ENCODE assay signal across 11 cellular contexts in the genomic region with DNA sequence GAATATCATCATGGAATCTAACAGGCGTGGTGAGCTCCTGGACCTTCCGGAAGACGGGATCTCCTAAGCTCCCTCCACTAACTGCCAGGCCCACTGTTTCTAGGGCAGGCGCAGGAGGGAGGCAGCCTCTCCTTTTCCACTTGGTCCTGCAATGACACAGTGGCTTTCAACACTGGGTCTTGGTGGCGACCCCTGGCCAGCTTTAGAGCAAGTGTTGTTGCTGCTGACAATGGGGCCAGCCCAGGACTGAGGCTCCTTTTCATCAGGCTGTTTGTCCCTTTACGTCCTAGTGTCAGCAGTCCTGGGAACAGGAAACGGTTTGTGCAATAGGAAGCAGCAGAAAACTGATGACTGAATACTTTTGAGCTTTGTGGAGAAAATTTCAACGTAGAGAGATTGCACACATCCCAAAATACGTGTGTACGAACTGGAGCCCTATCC. TPM values are rescaled to one million over a fixed set of nuclear protein-coding genes. Genes with fewer than 3 reads are reported as not detected.
DNase-seq lines count a peak whose midpoint lies in the region; ATAC-seq, FAIRE-seq and TF ChIP-seq lines count a peak whose summit lies in the region.
"Had no signal": no experiment of that assay in that cellular context is flagged by ENCODE, and none has a peak within 500 bp of the region (broad histone marks: within the 10 kb centered on the region; RNA-seq: fewer than 3 reads in every experiment).

No MANE protein-coding gene starts in this region.

- H2BK12ac ChIP-seq in mesenchymal stem cell (ENCODE audit: low read length in 2 of 2): peak overlapping the region in 1 of 2 experiments; percentile 88

- H3K79me1 ChIP-seq in mesenchymal stem cell (replicated peaks; ENCODE audit: low read length, poor library complexity, severe bottlenecking): peaks cover 1% of the 10 kb centered on the region

- H2BK120ac ChIP-seq in mesenchymal stem cell (ENCODE audit: low read depth, low read length): no peak overlapping the region

- peak overlapping the region; percentile 51 for H4K8ac ChIP-seq in mesenchymal stem cell (ENCODE audit: low read length)

- H3K9me3 ChIP-seq in Panc1 (ENCODE audit: control insufficient read depth, insufficient read depth, low read depth, low read length) (no peaks in the 10 kb centered on the region), endothelial cell of umbilical vein (replicated peaks; ENCODE audit: control insufficient read depth, insufficient read depth, low read length) (no peaks in the 10 kb centered on the region), mesenchymal stem cell (ENCODE audit: control insufficient read depth, low read length) (no peaks in the 10 kb centered on the region), thoracic aorta (no peaks in the 10 kb centered on the region), MG63 (no peaks in the 10 kb centered on the region)
- H3K9me3 ChIP-seq: SJSA1 had no signal

- no peak for TF ChIP-seq CTCF in Panc1 (IDR thresholded peaks at IDR 0.05)
- TF ChIP-seq CTCF in endothelial cell of umbilical vein (IDR thresholded peaks at IDR 0.05; ENCODE audit: extremely low read depth in 1 of 2, insufficient read depth in 1 of 2, low read depth in 1 of 2, low read length in 2 of 2): no peak
- TF ChIP-seq CTCF in thoracic aorta (IDR thresholded peaks at IDR 0.05): no peak

- peak overlapping the region; percentile 76 to 82 for H3K18ac ChIP-seq in mesenchymal stem cell (ENCODE audit: low read depth in 1 of 2, low read length in 2 of 2)

- no peak overlapping the region for H2AK5ac ChIP-seq in mesenchymal stem cell (ENCODE audit: low read length, severe bottlenecking)

- in situ Hi-C loops in Panc1 (cut with HindIII; ENCODE audit: low pct_unique_long_range_greater_than_20kb, low sequenced_read_pairs): no loop called here

- dilution Hi-C loops in endothelial cell of umbilical vein (cut with MboI; ENCODE audit: extremely low pct_ligation_motif_present, low sequenced_read_pairs): no loop called here

- H2BK5ac ChIP-seq in mesenchymal stem cell (ENCODE audit: low read depth, low read length, poor library complexity, severe bottlenecking): no peak overlapping the region

- POLR2A ChIA-PET in Panc1 (lab: Charles Lee): no interaction called here
- POLR2A ChIA-PET in endothelial cell of umbilical vein (lab: Charles Lee): no interaction called here
- POLR2A ChIA-PET in HEK293T (lab: Yijun Ruan, JAX): no interaction called here

- H3K4me1 ChIP-seq in Panc1 (ENCODE audit: control insufficient read depth, insufficient read depth, low read length) (peaks cover 14% of the 10 kb centered on the region), endothelial cell of umbilical vein (ENCODE audit: control insufficient read depth, extremely low read depth, insufficient read depth, low read length) (peaks cover 20% of the 10 kb centered on the region), mesenchymal stem cell (ENCODE audit: control insufficient read depth, insufficient read depth, low read depth, low read length) (peaks cover 8% of the 10 kb centered on the region), thoracic aorta (ENCODE audit: control insufficient read depth in 1 of 2, low read depth in 2 of 2) (peaks cover 12 to 18% of the 10 kb centered on the region in 2 donors)

- peak; percentile 84 for FAIRE-seq in endothelial cell of umbilical vein (lab: Jason Lieb, UNC)

- H3K4me2 ChIP-seq in endothelial cell of umbilical vein (ENCODE audit: insufficient read depth, low read length) (peak overlapping the region; percentile 38), mesenchymal stem cell (ENCODE audit: low read length, poor library complexity, severe bottlenecking) (no peak overlapping the region)

- peak overlapping the region; percentile 82 for H4K91ac ChIP-seq in mesenchymal stem cell (ENCODE audit: low read length)

- ATAC-seq in Panc1 (peak; percentile 18; the same call in 1 of the 2 replicates), thoracic aorta (ENCODE audit: insufficient number of reproducible peaks, low FRiP score, low read depth) (no peak)

- no peak overlapping the region for H2BK15ac ChIP-seq in mesenchymal stem cell (ENCODE audit: low read depth, poor library complexity, severe bottlenecking)

- no peaks in the 10 kb centered on the region for H3K9me1 ChIP-seq in endothelial cell of umbilical vein (replicated peaks; ENCODE audit: control insufficient read depth, extremely low read depth, insufficient read depth, low read length)

- H3K23ac ChIP-seq in mesenchymal stem cell (ENCODE audit: low read length in 2 of 2): no peak overlapping the region

- intact Hi-C loops in Panc1 (cut with micrococcal nuclease; ENCODE audit: unreplicated experiment) (no loop called here), endothelial cell of umbilical vein (cut with micrococcal nuclease) (loop anchor here (1.0 kb wide), 1 partner anchor 8 kb away; no protein-coding TSS in a partner anchor)

- no peak overlapping the region for H3K4me3 ChIP-seq in Panc1 (ENCODE audit: low read depth in 2 of 2, low read length in 2 of 2)
- no peak overlapping the region for H3K4me3 ChIP-seq in endothelial cell of umbilical vein (replicated peaks in 1 of 3; ENCODE audit: insufficient read depth in 1 of 3, low read depth in 1 of 3, low read length in 3 of 3)
- no peak overlapping the region for H3K4me3 ChIP-seq in mesenchymal stem cell (ENCODE audit: insufficient read depth in 1 of 2, low read depth in 1 of 2, low read length in 2 of 2)
- H3K4me3 ChIP-seq in thoracic aorta: no peak overlapping the region
- H3K4me3 ChIP-seq in MG63: no peak overlapping the region
- H3K4me3 ChIP-seq: SJSA1 had no signal

- H3K79me2 ChIP-seq in endothelial cell of umbilical vein (ENCODE audit: control insufficient read depth, insufficient read depth, low read length): no peaks in the 10 kb centered on the region

- no peaks in the 10 kb centered on the region for H4K20me1 ChIP-seq in endothelial cell of umbilical vein (replicated peaks; ENCODE audit: control insufficient read depth, extremely low read depth, insufficient read depth, low read length)

- BruUV-seq in Panc1 (replicated peaks; lab: Mats Ljungman, UMichigan) (no TSS peak), endothelial cell of umbilical vein (replicated peaks; lab: Mats Ljungman, UMichigan) (no TSS peak)

- H2AFZ ChIP-seq in endothelial cell of umbilical vein (ENCODE audit: low read depth, low read length) (peak overlapping the region; percentile 98), mesenchymal stem cell (ENCODE audit: low read depth, low read length) (peak overlapping the region; percentile 39)

- no peaks in the 10 kb centered on the region for H3K36me3 ChIP-seq in Panc1 (ENCODE audit: control insufficient read depth, insufficient read depth, low read length)
- H3K36me3 ChIP-seq in endothelial cell of umbilical vein (ENCODE audit: control insufficient read depth in 2 of 2, extremely low read depth in 1 of 2, insufficient read depth in 2 of 2, low read length in 2 of 2): no peaks in the 10 kb centered on the region
- no peaks in the 10 kb centered on the region for H3K36me3 ChIP-seq in mesenchymal stem cell (ENCODE audit: control insufficient read depth in 1 of 2, insufficient read depth in 2 of 2, low read depth in 1 of 2, low read length in 2 of 2)
- H3K36me3 ChIP-seq in thoracic aorta: no peaks in the 10 kb centered on the region
- no peaks in the 10 kb centered on the region for H3K36me3 ChIP-seq in MG63
- H3K36me3 ChIP-seq: SJSA1 had no signal

- no peak for TF ChIP-seq POLR2A in endothelial cell of umbilical vein (IDR thresholded peaks at IDR 0.05; ENCODE audit: low read depth, low read length)

- 70% methylated on average over 10 of the region's 10 CpGs for WGBS in mesenchymal stem cell

- no peak overlapping the region for H3K9ac ChIP-seq in endothelial cell of umbilical vein (replicated peaks; ENCODE audit: extremely low read depth, insufficient read depth, low read length)
- H3K9ac ChIP-seq in mesenchymal stem cell (ENCODE audit: low read length): peak overlapping the region; percentile 85

- DNase-seq in Panc1 (ENCODE audit: low read depth, low spot score): no peak
- peak; percentile 61 for DNase-seq in endothelial cell of umbilical vein (ENCODE audit: low read depth, low spot score)
- DNase-seq in mesenchymal stem cell: peak; percentile 67
- no peak for DNase-seq in thoracic aorta (ENCODE audit: low spot score)
- no peak for DNase-seq in stimulated activated CD4-positive, alpha-beta T cell treated with anti-CD3 and anti-CD28 coated beads, Interleukin-12 subunit alpha, Interleukin-12 subunit beta, amount 100 ng/mL, for 4 hours
- no peak for DNase-seq in HEK293T (ENCODE audit: extremely low spot score)
- no peak for DNase-seq in NCI-H1694 (lab: John Stamatoyannopoulos, UW)
- DNase-seq in MG63: no peak
- DNase-seq: effector CD8-positive, alpha-beta T cell; NCI-H1930 had no signal

- H3K4ac ChIP-seq in mesenchymal stem cell (ENCODE audit: low read depth in 1 of 2, low read length in 2 of 2): peak overlapping the region in 1 of 2 experiments; percentile 67

- CTCF ChIA-PET in Panc1 (lab: Charles Lee) (no interaction called here), endothelial cell of umbilical vein (lab: Charles Lee) (interaction anchor here (0.7 to 2.7 kb wide), 6 partner anchors 11 to 235 kb away, joined by 3 to 13 read pairs (median 4); no protein-coding TSS in a partner anchor), HEK293T (lab: Yijun Ruan, JAX) (no interaction called here)

- no peaks in the 10 kb centered on the region for H3K27me3 ChIP-seq in Panc1 (ENCODE audit: control insufficient read depth, insufficient read depth, low read length)
- H3K27me3 ChIP-seq in endothelial cell of umbilical vein (ENCODE audit: control insufficient read depth in 2 of 2, insufficient read depth in 2 of 2, low read length in 2 of 2): no peaks in the 10 kb centered on the region
- H3K27me3 ChIP-seq in mesenchymal stem cell (ENCODE audit: control insufficient read depth in 1 of 2, insufficient read depth in 1 of 2, low read length in 2 of 2): no peaks in the 10 kb centered on the region
- H3K27me3 ChIP-seq in thoracic aorta (replicated peaks; ENCODE audit: insufficient read depth): no peaks in the 10 kb centered on the region
- H3K27me3 ChIP-seq in MG63: no peaks in the 10 kb centered on the region
- H3K27me3 ChIP-seq: SJSA1 had no signal

- no peak overlapping the region for H3K14ac ChIP-seq in mesenchymal stem cell (ENCODE audit: low read length in 2 of 2)

- H3K27ac ChIP-seq in Panc1 (ENCODE audit: low read length): peak overlapping the region; percentile 60; the same call in 1 of the 2 replicates
- no peak overlapping the region for H3K27ac ChIP-seq in endothelial cell of umbilical vein (ENCODE audit: insufficient read depth, low read depth, low read length)
- H3K27ac ChIP-seq in mesenchymal stem cell (ENCODE audit: low read length, poor library complexity, severe bottlenecking): no peak overlapping the region
- peak overlapping the region; percentile 61 to 76 for H3K27ac ChIP-seq in thoracic aorta

RNA-seq across cellular contexts. Expression of a gene that starts 9.7 kb away (rescaled TPM):
- 176 TPM for total RNA-seq in Panc1 (2021; ENCODE audit: unreplicated experiment)
- polyA plus RNA-seq in Panc1 (2012; ENCODE audit: insufficient read length): 81.4 TPM
- total RNA-seq in endothelial cell of umbilical vein: 232 and 233 TPM in 2 replicates
- 175 and 178 TPM in 2 replicates for polyA plus RNA-seq in endothelial cell of umbilical vein
- 152 and 173 TPM in 2 replicates for polyA plus RNA-seq in endothelial cell of umbilical vein (2011; cell fraction: cytosol; rRNA removed)
- polyA plus RNA-seq in endothelial cell of umbilical vein (2011; cell fraction: nucleus; rRNA removed): 179 and 220 TPM in 2 replicates
- 92.6 and 143 TPM in 2 replicates for polyA plus RNA-seq in endothelial cell of umbilical vein (2012)
- polyA minus RNA-seq in endothelial cell of umbilical vein: 484 and 519 TPM in 2 replicates
- polyA minus RNA-seq in endothelial cell of umbilical vein (2011; cell fraction: cytosol; rRNA and poly(A)+ RNA removed): 83.3 TPM
- polyA minus RNA-seq in endothelial cell of umbilical vein (2011; cell fraction: nucleus; rRNA and poly(A)+ RNA removed): 324 and 418 TPM in 2 replicates
- polyA plus RNA-seq in mesenchymal stem cell (2013, experiment 1 of 2): 92.5 TPM
- 90.5 TPM for polyA plus RNA-seq in mesenchymal stem cell (2013, experiment 2 of 2)
- total RNA-seq in thoracic aorta: 100 to 1,000 TPM; 127 to 192 TPM
- 125 and 191 TPM in 2 replicates for total RNA-seq in MG63 (2014; rRNA removed; shearing (Covaris generic); ENCODE audit: low replicate concordance)

Comparison
In these comparisons a context has a peak if more than half of its experiments do, and no peak if none do; other contexts are left out.
1. DNase-seq: peak in endothelial cell of umbilical vein (single experiment) and mesenchymal stem cell (single experiment); none in Panc1 (single experiment), thoracic aorta (single experiment), stimulated activated CD4-positive, alpha-beta T cell treated with anti-CD3 and anti-CD28 coated beads, Interleukin-12 subunit alpha, Interleukin-12 subunit beta, amount 100 ng/mL, for 4 hours (single experiment), HEK293T (single experiment), NCI-H1694 (single experiment) and MG63 (single experiment).
2. H3K27ac ChIP-seq: peak in Panc1 (single experiment) and thoracic aorta (2 of 2); none in endothelial cell of umbilical vein (single experiment) and mesenchymal stem cell (single experiment).